In genomic region chr10:21899736-21900135, GRCh38 we compare ENCODE assay signal across 2 cellular contexts.
A peak's percentile ranks its signal among the peaks of the same experiment; 100 is the strongest.
TF ChIP-seq lines count a peak whose summit lies in the region.

No MANE protein-coding gene starts in this region.

TF ChIP-seq in IMR-90, 13 proteins besides CTCF, POLR2A, EP300 and RAD21 (continued from another document):
- TF ChIP-seq ELK1 (IDR thresholded peaks at IDR 0.05; ENCODE audit: borderline replicate concordance, low read depth, low read length) (no peak), MAZ (IDR thresholded peaks at IDR 0.05; ENCODE audit: borderline replicate concordance, low read depth, low read length) (no peak), RFX5 (IDR thresholded peaks at IDR 0.05; ENCODE audit: low read depth, low read length) (no peak), USF2 (IDR thresholded peaks at IDR 0.05; ENCODE audit: low read depth, low read length) (no peak), SMC3 (IDR thresholded peaks at IDR 0.05; ENCODE audit: low read depth, low read length) (no peak), MXI1 (IDR thresholded peaks at IDR 0.05; ENCODE audit: borderline replicate concordance, low read depth, low read length) (no peak), CEBPB (IDR thresholded peaks at IDR 0.05; ENCODE audit: low read depth, low read length) (no peak), BHLHE40 (IDR thresholded peaks at IDR 0.05; ENCODE audit: low read depth, low read length) (no peak)

TF ChIP-seq in K562, 482 proteins besides CTCF, POLR2A, EP300 and RAD21 (continued from another document):
- TF ChIP-seq PBX2 (CRISPR knock-in tag; IDR thresholded peaks at IDR 0.05; ENCODE audit: low read depth), result no peak
- peak; percentile 55 for TF ChIP-seq PBX2 (tag; conservative IDR thresholded peaks at IDR 0.05; ENCODE audit: low read depth)
